8 cellular contexts compared by ENCODE assay signal in the genomic region with DNA sequence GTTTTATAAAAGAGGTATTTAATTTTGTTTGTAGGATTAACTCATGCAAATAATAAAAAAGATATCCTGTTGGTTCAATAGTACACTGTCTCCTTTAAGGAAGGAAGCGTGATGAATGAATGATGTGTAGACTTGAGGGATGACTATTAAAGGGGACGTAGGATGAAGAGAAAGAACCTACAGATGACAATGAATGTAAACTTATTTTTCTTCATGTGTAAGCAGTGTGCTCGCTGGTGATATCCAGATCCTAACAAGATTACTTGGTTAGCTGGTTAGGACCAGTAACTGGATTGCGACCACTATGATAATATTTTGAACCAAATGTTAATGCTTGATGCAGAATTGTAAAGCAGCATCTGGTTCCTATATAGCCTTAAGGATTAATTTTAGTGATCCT. TPM values are rescaled to one million over a fixed set of nuclear protein-coding genes. Genes with fewer than 3 reads are reported as not detected.
DNase-seq lines count a peak whose midpoint lies in the region; ATAC-seq and TF ChIP-seq lines count a peak whose summit lies in the region.

No MANE protein-coding gene starts in this region.

- no peak for TF ChIP-seq CTCF in BE2C (IDR thresholded peaks at IDR 0.05; ENCODE audit: low read depth, low read length)
- TF ChIP-seq CTCF in KMS-11 (conservative IDR thresholded peaks at IDR 0.05; ENCODE audit: low read depth, low read length) = no peak
- no peak for TF ChIP-seq CTCF in brain (conservative IDR thresholded peaks at IDR 0.05)

- H3K36me3 ChIP-seq in BE2C (peaks cover 14% of the 10 kb centered on the region), KMS-11 (ENCODE audit: insufficient read depth) (0 out of 2 replicates have a peak, but pooled peaks cover 2% of the 10 kb centered on the region), mucosa of stomach (ENCODE audit: control insufficient read depth, insufficient read depth, low read length) (peaks cover 4% of the 10 kb centered on the region)

- peak overlapping the region; percentile 96; the same call in 1 of the 2 replicates for H3K27ac ChIP-seq in KMS-11

- no peaks in the 10 kb centered on the region for H3K9me3 Mint-ChIP-seq in brain

- peak overlapping the region; percentile 96 for H3K9ac ChIP-seq in KMS-11
- peak overlapping the region; percentile 100 for H3K9ac ChIP-seq in mucosa of stomach (ENCODE audit: low read length)

- H3K4me3 ChIP-seq in BE2C (ENCODE audit: low read depth, low read length) = peak overlapping the region; percentile 88
- H3K4me3 ChIP-seq in KMS-11 (IDR thresholded peaks at IDR 0.05; ENCODE audit: insufficient read depth, low read depth, low read length) = no peak overlapping the region
- H3K4me3 ChIP-seq in mucosa of stomach (ENCODE audit: low read length) = peak overlapping the region; percentile 61

- H3K27ac Mint-ChIP-seq in brain = peak overlapping the region in 4 of 5 experiments; percentile 19 to 93 (median 28)

- H2AFZ ChIP-seq in KMS-11 (ENCODE audit: low read depth) = no peak overlapping the region

- H3K4me3 Mint-ChIP-seq in brain = peak overlapping the region; percentile 94 to 98 (median 95)

- H3K36me3 Mint-ChIP-seq in brain = peaks cover 29% of the 10 kb centered on the region

- DNase-seq in BE2C = no peak
- DNase-seq in iPS-NIHi7 (ENCODE audit: extremely low spot score) = no peak
- no peak for DNase-seq in NCI-H1048 (lab: John Stamatoyannopoulos, UW)

- H3K27me3 ChIP-seq in BE2C = no peaks in the 10 kb centered on the region
- no peaks in the 10 kb centered on the region for H3K27me3 ChIP-seq in KMS-11 (ENCODE audit: insufficient read depth, low read depth)
- H3K27me3 ChIP-seq in mucosa of stomach (ENCODE audit: control insufficient read depth, insufficient read depth, low read length) = no peaks in the 10 kb centered on the region

- H3K4me1 ChIP-seq in BE2C = peaks cover 4% of the 10 kb centered on the region; the same call in 1 of the 2 replicates
- peaks cover 37% of the 10 kb centered on the region for H3K4me1 ChIP-seq in KMS-11 (ENCODE audit: low read depth, poor library complexity, severe bottlenecking)
- peaks cover 15% of the 10 kb centered on the region for H3K4me1 ChIP-seq in mucosa of stomach (ENCODE audit: control insufficient read depth, insufficient read depth, low read length)

- peaks cover 17% of the 10 kb centered on the region for H3K27me3 Mint-ChIP-seq in brain

- peaks cover 18% of the 10 kb centered on the region for H4K20me1 ChIP-seq in KMS-11 (ENCODE audit: insufficient read depth)

- H3K79me2 ChIP-seq in KMS-11 (ENCODE audit: insufficient read depth, low read depth) = peaks cover 59% of the 10 kb centered on the region

- H3K9me3 ChIP-seq in BE2C (no peaks in the 10 kb centered on the region), mucosa of stomach (ENCODE audit: control insufficient read depth, low read length) (no peaks in the 10 kb centered on the region)

- peaks cover 58% of the 10 kb centered on the region for H3K4me1 Mint-ChIP-seq in brain

- peak overlapping the region; percentile 92 for H3K4me2 ChIP-seq in KMS-11

- ATAC-seq in HG03432 (IDR thresholded peaks at IDR 0.05; ENCODE audit: unreplicated experiment) (no peak), GM18511 (IDR thresholded peaks at IDR 0.05; ENCODE audit: unreplicated experiment) (no peak)

RNA-seq across cellular contexts. Expression of a gene that starts 2.6 kb away (rescaled TPM):
- polyA plus RNA-seq in BE2C (2012; ENCODE audit: insufficient read depth, insufficient read length, low read depth) = 34.3 TPM
- 23.7 TPM for polyA plus RNA-seq in brain (ENCODE audit: insufficient read depth, low read depth, low replicate concordance)

RNA-seq across cellular contexts. Expression of a gene that starts 42.9 kb away (rescaled TPM):
- 25.0 TPM for polyA plus RNA-seq in BE2C (2012; ENCODE audit: insufficient read depth, insufficient read length, low read depth)
- 12.6 TPM for polyA plus RNA-seq in brain (ENCODE audit: insufficient read depth, low read depth, low replicate concordance)
